In the genomic region with DNA sequence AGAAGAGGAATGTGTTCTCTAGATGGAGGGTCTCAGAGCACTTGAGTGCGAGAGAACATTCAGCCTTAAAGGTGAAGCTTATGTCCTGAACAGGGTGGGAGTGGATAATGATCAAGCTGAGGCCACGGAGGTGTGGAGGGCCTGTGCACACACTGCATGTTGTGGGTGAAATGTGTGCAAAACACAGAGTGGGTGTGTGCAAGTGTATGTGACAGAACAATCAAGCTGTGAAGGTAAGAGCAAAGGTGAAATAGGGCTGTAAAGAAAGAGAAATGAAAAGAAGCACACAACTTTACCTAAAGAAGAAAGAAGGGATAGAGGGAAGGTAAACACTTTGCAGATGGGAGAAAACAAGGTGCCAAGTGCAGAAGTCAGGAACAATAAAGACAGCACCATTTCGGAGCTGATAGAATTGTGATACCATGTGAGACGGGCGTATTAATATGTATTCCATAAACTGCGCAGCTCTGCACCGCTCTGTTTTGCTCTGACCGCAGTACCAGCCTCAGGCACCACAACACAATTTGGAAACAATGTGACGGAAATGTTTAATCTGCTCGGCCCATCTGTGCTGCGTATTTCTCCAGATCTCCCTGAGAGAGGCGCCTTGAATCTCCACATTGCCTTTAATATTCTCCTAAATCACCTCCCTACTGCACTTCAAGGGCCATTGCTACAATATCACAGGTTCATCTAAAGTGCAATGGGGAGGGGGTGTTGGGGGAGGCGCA, we compare ENCODE assay signal across 17 cellular contexts. TPM values are rescaled to one million over a fixed set of nuclear protein-coding genes. Genes with fewer than 3 reads are reported as not detected.
DNase-seq lines count a peak whose midpoint lies in the region; ATAC-seq and TF ChIP-seq lines count a peak whose summit lies in the region.
"Had no signal": no experiment of that assay in that cellular context is flagged by ENCODE, and none has a peak within 500 bp of the region (broad histone marks: within the 10 kb centered on the region; RNA-seq: fewer than 3 reads in every experiment).

No MANE protein-coding gene starts in this region.

- peaks cover 37% of the 10 kb centered on the region for H3K4me1 Mint-ChIP-seq in GM23338

- no peak overlapping the region for H3K4me3 Mint-ChIP-seq in GM23338
- H3K4me3 Mint-ChIP-seq: CD8-positive, alpha-beta memory T cell had no signal

- peaks cover 11% of the 10 kb centered on the region for H3K27me3 Mint-ChIP-seq in GM23338 (ENCODE audit: insufficient read depth, low read depth, poor library complexity)

- POLR2A ChIA-PET in PC-9 (lab: Charles Lee; ENCODE audit: unreplicated experiment): no interaction called here

- H3K4me3 ChIP-seq in GM23338: no peak overlapping the region
- no peak overlapping the region for H3K4me3 ChIP-seq in PC-9
- H3K4me3 ChIP-seq in left lung: no peak overlapping the region

- H3K9me3 ChIP-seq in PC-9 (ENCODE audit: insufficient read depth, low read depth) (no peaks in the 10 kb centered on the region), left lung (no peaks in the 10 kb centered on the region)

- TF ChIP-seq CTCF in GM23338 (conservative IDR thresholded peaks at IDR 0.05; ENCODE audit: low read depth in 2 of 2): no peak
- TF ChIP-seq CTCF in PC-9 (conservative IDR thresholded peaks at IDR 0.05): no peak
- TF ChIP-seq CTCF in left lung (IDR thresholded peaks at IDR 0.05): no peak

- H3K4me1 ChIP-seq in GM23338 (ENCODE audit: insufficient read depth) (peaks cover 20% of the 10 kb centered on the region), PC-9 (replicated peaks; ENCODE audit: insufficient read depth) (no peaks in the 10 kb centered on the region), left lung (no peaks in the 10 kb centered on the region)

- no peak for ATAC-seq in GM23338
- ATAC-seq in left lung: no peak
- ATAC-seq in GM19455 (IDR thresholded peaks at IDR 0.05; ENCODE audit: unreplicated experiment): no peak
- ATAC-seq in GM21528 (IDR thresholded peaks at IDR 0.05; ENCODE audit: low FRiP score, unreplicated experiment): no peak

- H3K4me2 ChIP-seq in GM23338 (no peak overlapping the region), PC-9 (peak overlapping the region; percentile 14; the same call in 1 of the 2 replicates)

- no peaks in the 10 kb centered on the region for H3K36me3 Mint-ChIP-seq in GM23338 (ENCODE audit: low read depth)

- CTCF ChIA-PET in PC-9 (lab: Charles Lee): no interaction called here

- intact Hi-C loops in PC-9 (cut with micrococcal nuclease; ENCODE audit: unreplicated experiment) (no loop called here), left lung (cut with DNase I) (no loop called here)

- H3K9me3 Mint-ChIP-seq in GM23338: no peaks in the 10 kb centered on the region
- H3K9me3 Mint-ChIP-seq: CD8-positive, alpha-beta memory T cell had no signal

- no peak overlapping the region for H3K27ac Mint-ChIP-seq in GM23338

- H3K27me3 ChIP-seq in GM23338 (ENCODE audit: insufficient read depth) (no peaks in the 10 kb centered on the region), PC-9 (ENCODE audit: insufficient read depth, low read depth) (peaks cover 68% of the 10 kb centered on the region), left lung (peaks cover 27 to 75% of the 10 kb centered on the region in 2 donors)

- no peaks in the 10 kb centered on the region for H3K9me2 ChIP-seq in GM23338 (ENCODE audit: insufficient read depth)
- H3K9me2 ChIP-seq in PC-9 (ENCODE audit: insufficient read depth): no peaks in the 10 kb centered on the region

- DNase-seq in NCI-H526 (lab: John Stamatoyannopoulos, UW) (peak; percentile 13 to 21), NCI-H526 treated with DMSO at 0.1 percent for 48 hours (lab: John Stamatoyannopoulos, UW) (no peak), GM23338 (ENCODE audit: low spot score) (no peak), PC-9 (no peak), foreskin melanocyte (peak; percentile 56), left lung (no peak)
- DNase-seq: ACHN; activated effector memory CD4-positive, alpha-beta T cell treated with Interleukin-2 at 50 U/mL for 16 hours; amniotic stem cell; CD8-positive, alpha-beta memory T cell; Karpas-422; NCI-H2171; stimulated activated CD4-positive, alpha-beta T cell treated with anti-CD3 and anti-CD28 coated beads, Interleukin-4, amount 100 ng/mL, for 24 hours; stimulated activated CD8-positive, alpha-beta memory T cell treated with anti-CD3 and anti-CD28 coated beads, Interleukin-4, amount 100 ng/mL, for 48 hours had no signal

- H3K36me3 ChIP-seq in GM23338 (ENCODE audit: insufficient read depth) (no peaks in the 10 kb centered on the region), PC-9 (ENCODE audit: low read depth) (no peaks in the 10 kb centered on the region), left lung (no peaks in the 10 kb centered on the region)

- no TSS peak for BruUV-seq in PC-9 (replicated peaks; lab: Mats Ljungman, UMichigan)

- no peaks in the 10 kb centered on the region; the same call in 1 of the 2 replicates for H3F3A ChIP-seq in GM23338 (replicated peaks; ENCODE audit: low read depth)
- no peaks in the 10 kb centered on the region for H3F3A ChIP-seq in PC-9 (ENCODE audit: insufficient read depth, low read depth)

- H2AFZ ChIP-seq in GM23338 (0 out of 2 replicates have a peak overlapping the region, but pooled peaks have one; percentile 30), PC-9 (no peak overlapping the region)

- H3K27ac ChIP-seq in GM23338 (ENCODE audit: low read depth): no peak overlapping the region
- H3K27ac ChIP-seq in PC-9: no peak overlapping the region
- H3K27ac ChIP-seq in left lung: no peak overlapping the region
- H3K27ac ChIP-seq: VCaP had no signal

- H4K20me1 ChIP-seq in GM23338 (replicated peaks; ENCODE audit: insufficient read depth): no peaks in the 10 kb centered on the region
- H4K20me1 ChIP-seq in PC-9 (ENCODE audit: insufficient read depth): no peaks in the 10 kb centered on the region

- H3K79me2 ChIP-seq in GM23338 (replicated peaks; ENCODE audit: insufficient read depth) (no peaks in the 10 kb centered on the region), PC-9 (ENCODE audit: low read depth) (no peaks in the 10 kb centered on the region)

TF ChIP-seq in GM23338, 12 proteins besides CTCF, POLR2A, EP300 and RAD21 (continues in another document):
- no peak for TF ChIP-seq ZNF331 (CRISPR knock-in tag; IDR thresholded peaks at IDR 0.05; ENCODE audit: low read depth)
- TF ChIP-seq, protein P1, sequence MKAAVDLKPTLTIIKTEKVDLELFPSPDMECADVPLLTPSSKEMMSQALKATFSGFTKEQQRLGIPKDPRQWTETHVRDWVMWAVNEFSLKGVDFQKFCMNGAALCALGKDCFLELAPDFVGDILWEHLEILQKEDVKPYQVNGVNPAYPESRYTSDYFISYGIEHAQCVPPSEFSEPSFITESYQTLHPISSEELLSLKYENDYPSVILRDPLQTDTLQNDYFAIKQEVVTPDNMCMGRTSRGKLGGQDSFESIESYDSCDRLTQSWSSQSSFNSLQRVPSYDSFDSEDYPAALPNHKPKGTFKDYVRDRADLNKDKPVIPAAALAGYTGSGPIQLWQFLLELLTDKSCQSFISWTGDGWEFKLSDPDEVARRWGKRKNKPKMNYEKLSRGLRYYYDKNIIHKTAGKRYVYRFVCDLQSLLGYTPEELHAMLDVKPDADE (IDR thresholded peaks at IDR 0.05): no peak
- TF ChIP-seq CREB1 (CRISPR knock-in tag; IDR thresholded peaks at IDR 0.05; ENCODE audit: low read depth): no peak

RNA-seq across cellular contexts. Expression of a gene that starts 40.6 kb away (rescaled TPM):
- total RNA-seq in GM23338 (2014; rRNA removed; shearing (Covaris generic)): 13.7 and 16.3 TPM in 2 replicates
- polyA plus RNA-seq in GM23338 (2016; fragmentation: Nextera tagmentation; extraction: Ambion mirVana): 7.9 and 8.0 TPM in 2 replicates
- total RNA-seq in PC-9 (2021): 16.0 and 17.0 TPM in 2 replicates
- total RNA-seq in left lung: 10 to 100 TPM; 21.5 to 32.4 TPM

RNA-seq across cellular contexts. Expression of a gene that starts 46.9 kb away (rescaled TPM):
- total RNA-seq in GM23338 (2014; rRNA removed; shearing (Covaris generic)): 113 and 127 TPM in 2 replicates
- 223 and 243 TPM in 2 replicates for polyA plus RNA-seq in GM23338 (2016; fragmentation: Nextera tagmentation; extraction: Ambion mirVana)
- total RNA-seq in PC-9 (2021) (73.6 and 93.9 TPM in 2 replicates), left lung (10 to 100 TPM; 43.0 to 53.8 TPM)

Comparison
In these comparisons a context has a peak if more than half of its experiments do, and no peak if none do; other contexts are left out.
1. DNase-seq: peak in NCI-H526 (2 of 2) and foreskin melanocyte (single experiment); none in NCI-H526 treated with DMSO at 0.1 percent for 48 hours (single experiment), GM23338 (single experiment), PC-9 (0 of 2) and left lung (0 of 2).